18 cellular contexts compared by ENCODE assay signal in genomic region chr1:170548497-170548896, GRCh38.
"Had no signal": no experiment of that assay in that cellular context is flagged by ENCODE, and none has a peak within 500 bp of the region (broad histone marks: within the 10 kb centered on the region; RNA-seq: fewer than 3 reads in every experiment).

No MANE protein-coding gene starts in this region.

- H3K27me3 Mint-ChIP-seq: activated CD4-positive, alpha-beta T cell treated with anti-CD3 and anti-CD28 coated beads, Interleukin-2, amount 10 ng/mL, durations not matched to agents 24 days and 14 days; activated naive CD4-positive, alpha-beta T cell treated with anti-CD3 and anti-CD28 coated beads, Interleukin-2, amount 10 ng/mL, durations not matched to agents 7 days and 5 days; naive B cell; progenitor cell of endocrine pancreas had no signal

- H3K4me3 Mint-ChIP-seq: activated CD4-positive, alpha-beta T cell treated with anti-CD3 and anti-CD28 coated beads, Interleukin-2, amount 10 ng/mL, durations not matched to agents 24 days and 14 days; activated naive CD4-positive, alpha-beta T cell treated with anti-CD3 and anti-CD28 coated beads, Interleukin-2, amount 10 ng/mL, durations not matched to agents 7 days and 5 days; immature natural killer cell; naive B cell; neural crest cell had no signal

- H3K9me3 Mint-ChIP-seq: activated naive CD4-positive, alpha-beta T cell treated with anti-CD3 and anti-CD28 coated beads, Interleukin-2, amount 10 ng/mL, durations not matched to agents 7 days and 5 days had no signal

- H3K4me1 Mint-ChIP-seq: activated naive CD4-positive, alpha-beta T cell treated with anti-CD3 and anti-CD28 coated beads, Interleukin-2, amount 10 ng/mL, durations not matched to agents 7 days and 5 days; immature natural killer cell; naive B cell; neural crest cell had no signal

- ATAC-seq: left cardiac atrium, mucosa of descending colon had no signal

- DNase-seq: activated CD4-positive, alpha-beta T cell treated with anti-CD3 and anti-CD28 coated beads, Interleukin-2, amount 10 ng/mL, durations not matched to agents 24 days and 14 days; activated CD4-positive, CD25-positive, alpha-beta regulatory T cell; activated naive CD4-positive, alpha-beta T cell treated with anti-CD3 and anti-CD28 coated beads, Interleukin-2, amount 10 ng/mL, durations not matched to agents 7 days and 5 days; effector CD4-positive, alpha-beta T cell; immature natural killer cell; left cardiac atrium; mesenchymal stem cell; mucosa of descending colon; naive B cell; stimulated activated CD4-positive, alpha-beta T cell treated with anti-CD3 and anti-CD28 coated beads, Interleukin-12 subunit alpha, Interleukin-12 subunit beta, amount 100 ng/mL, for 4 hours; stimulated activated CD4-positive, alpha-beta T cell treated with anti-CD3 and anti-CD28 coated beads, Interleukin-1b, Interleukin-23, amount 100 ng/mL, for 48 hours; stimulated activated naive CD4-positive, alpha-beta T cell treated with Interleukin-2 at 50 U/mL for 16 hours; transverse colon; uterus had no signal

- H3K27ac Mint-ChIP-seq: activated CD4-positive, alpha-beta T cell treated with anti-CD3 and anti-CD28 coated beads, Interleukin-2, amount 10 ng/mL, durations not matched to agents 24 days and 14 days; activated naive CD4-positive, alpha-beta T cell treated with anti-CD3 and anti-CD28 coated beads, Interleukin-2, amount 10 ng/mL, durations not matched to agents 7 days and 5 days; activated T-helper 2 cell treated with anti-CD3 and anti-CD28 coated beads, Interferon-gamma antibody, Interleukin-2, Interleukin-4, amounts not matched to agents 10 μg/mL and 5 μg/mL and 100 μg/mL, durations not matched to agents 14 hours and 24 hours and 36 hours; immature natural killer cell; progenitor cell of endocrine pancreas had no signal

- FAIRE-seq: endothelial cell of umbilical vein had no signal
